ENCODE assay signal across 8 cellular contexts in genomic region chrX:47145408-47146120, GRCh38. TPM values are rescaled to one million over a fixed set of nuclear protein-coding genes. Genes with fewer than 3 reads are reported as not detected.
DNase-seq lines count a peak whose midpoint lies in the region; ATAC-seq and TF ChIP-seq lines count a peak whose summit lies in the region.

No MANE protein-coding gene starts in this region.

- H3K9ac ChIP-seq in OCI-LY3 (ENCODE audit: low read length), result peak overlapping the region; percentile 100

- H3K27ac ChIP-seq in OCI-LY3 (ENCODE audit: low read length), result peak overlapping the region; percentile 98

- no peak overlapping the region; the same call in 1 of the 2 replicates for H2AFZ ChIP-seq in OCI-LY3 (ENCODE audit: low read depth, low read length)

- H3K36me3 ChIP-seq in OCI-LY3 (replicated peaks; ENCODE audit: low read depth, low read length), result peaks cover 26% of the 10 kb centered on the region

- peaks cover 34% of the 10 kb centered on the region for H4K20me1 ChIP-seq in OCI-LY3 (ENCODE audit: insufficient read depth, low read length)

- H3K4me3 ChIP-seq in OCI-LY3 (ENCODE audit: low read length) (peak overlapping the region; percentile 98), mononuclear cell (ENCODE audit: low read length) (peak overlapping the region; percentile 59)

- peaks cover 72% of the 10 kb centered on the region for H3K79me2 ChIP-seq in OCI-LY3 (ENCODE audit: low read length)

- TF ChIP-seq CTCF in OCI-LY3 (IDR thresholded peaks at IDR 0.05; ENCODE audit: low read depth, low read length), result no peak

- no peaks in the 10 kb centered on the region for H3K9me3 ChIP-seq in OCI-LY3 (ENCODE audit: insufficient read depth, low read length)
- H3K9me3 ChIP-seq in mononuclear cell (ENCODE audit: low read depth, low read length), result no peaks in the 10 kb centered on the region

- DNase-seq in NCI-H1417 (lab: John Stamatoyannopoulos, UW), result peak; percentile 31 to 62 (median 31)
- no peak for DNase-seq in NCI-H1417 treated with DMSO at 0.1 percent for 48 hours (lab: John Stamatoyannopoulos, UW)
- DNase-seq in effector CD4-positive, alpha-beta T cell, result peak; percentile 27
- DNase-seq in NCI-H2029 (lab: John Stamatoyannopoulos, UW), result no peak
- no peak for DNase-seq in activated CD4-positive, alpha-beta T cell treated with anti-CD3 and anti-CD28 coated beads for 4 hours

- H3K4me2 ChIP-seq in OCI-LY3 (ENCODE audit: low read length), result peak overlapping the region; percentile 89

- H3K4me1 ChIP-seq in OCI-LY3 (ENCODE audit: low read length) (peaks cover 19% of the 10 kb centered on the region), mononuclear cell (ENCODE audit: insufficient read depth, low read length) (peaks cover 32% of the 10 kb centered on the region)

- H3K27me3 ChIP-seq in OCI-LY3 (ENCODE audit: low read depth, low read length), result no peaks in the 10 kb centered on the region
- no peaks in the 10 kb centered on the region for H3K27me3 ChIP-seq in mononuclear cell (ENCODE audit: insufficient read depth, low read length)

- peak; percentile 20 for ATAC-seq in HG02588 (IDR thresholded peaks at IDR 0.05; ENCODE audit: unreplicated experiment)

RNA-seq across cellular contexts. Expression of gene RBM10, which starts 0.5 kb away (rescaled TPM):
- 14.4 TPM for total RNA-seq in mononuclear cell

RNA-seq across cellular contexts. Expression of gene NDUFB11, which starts 1.1 kb away (rescaled TPM):
- total RNA-seq in mononuclear cell, result 34.4 TPM

RNA-seq across cellular contexts. Expression of gene UBA1, which starts 48.1 kb away (rescaled TPM):
- total RNA-seq in mononuclear cell, result 53.2 TPM

Comparison
In these comparisons a context has a peak if more than half of its experiments do, and no peak if none do; other contexts are left out.
1. DNase-seq: peak in NCI-H1417 (3 of 3) and effector CD4-positive, alpha-beta T cell (single experiment); none in NCI-H1417 treated with DMSO at 0.1 percent for 48 hours (single experiment), NCI-H2029 (single experiment) and activated CD4-positive, alpha-beta T cell treated with anti-CD3 and anti-CD28 coated beads for 4 hours (0 of 2).